1 cellular context compared by ENCODE assay signal in the genomic region with DNA sequence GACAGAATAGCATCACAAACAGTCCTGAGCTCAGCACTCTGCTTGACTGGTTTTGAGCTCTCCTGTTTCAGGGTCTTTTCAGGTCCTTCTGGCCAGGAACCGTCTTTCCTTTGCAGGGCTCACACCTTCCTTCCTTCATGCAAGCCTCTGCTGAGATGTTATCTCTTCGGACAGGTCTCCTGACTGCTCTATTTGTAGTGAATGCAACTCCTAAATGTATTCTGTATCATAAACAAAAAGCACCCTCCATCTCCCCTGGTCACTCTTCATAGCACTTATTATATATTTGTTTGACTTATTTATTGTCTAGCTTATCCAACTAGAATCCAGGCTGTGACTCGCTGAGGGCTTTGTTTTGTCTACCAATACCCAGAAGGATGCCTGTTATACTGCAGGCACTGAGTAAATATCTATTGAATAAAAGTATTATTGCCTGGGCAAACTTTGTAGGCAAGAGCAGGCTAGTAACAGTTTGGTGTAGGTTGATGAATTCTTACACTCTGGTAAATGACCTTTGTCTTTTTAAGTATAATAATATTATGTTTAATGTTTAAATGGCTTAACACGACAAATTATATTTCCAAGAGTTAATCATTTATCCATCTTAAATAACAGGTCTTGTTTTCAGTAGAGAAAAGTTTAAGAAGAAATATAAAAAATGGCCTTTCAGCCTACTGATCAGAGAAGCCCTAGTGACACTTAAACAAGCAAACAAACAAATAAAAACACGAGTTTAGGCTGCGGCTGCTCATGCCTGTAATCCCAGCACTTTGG.
TF ChIP-seq lines count a peak whose summit lies in the region.

No MANE protein-coding gene starts in this region.

TF ChIP-seq in IMR-90, 13 proteins besides CTCF, POLR2A, EP300 and RAD21 (continued from another document):
- TF ChIP-seq FOS (IDR thresholded peaks at IDR 0.05; ENCODE audit: low read depth, low read length) (no peak), SMC3 (IDR thresholded peaks at IDR 0.05; ENCODE audit: low read depth, low read length) (no peak)
- TF ChIP-seq, protein P1, sequence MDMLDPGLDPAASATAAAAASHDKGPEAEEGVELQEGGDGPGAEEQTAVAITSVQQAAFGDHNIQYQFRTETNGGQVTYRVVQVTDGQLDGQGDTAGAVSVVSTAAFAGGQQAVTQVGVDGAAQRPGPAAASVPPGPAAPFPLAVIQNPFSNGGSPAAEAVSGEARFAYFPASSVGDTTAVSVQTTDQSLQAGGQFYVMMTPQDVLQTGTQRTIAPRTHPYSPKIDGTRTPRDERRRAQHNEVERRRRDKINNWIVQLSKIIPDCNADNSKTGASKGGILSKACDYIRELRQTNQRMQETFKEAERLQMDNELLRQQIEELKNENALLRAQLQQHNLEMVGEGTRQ (IDR thresholded peaks at IDR 0.05; ENCODE audit: low read depth, low read length): no peak
